8 cellular contexts compared by ENCODE assay signal in the genomic region with DNA sequence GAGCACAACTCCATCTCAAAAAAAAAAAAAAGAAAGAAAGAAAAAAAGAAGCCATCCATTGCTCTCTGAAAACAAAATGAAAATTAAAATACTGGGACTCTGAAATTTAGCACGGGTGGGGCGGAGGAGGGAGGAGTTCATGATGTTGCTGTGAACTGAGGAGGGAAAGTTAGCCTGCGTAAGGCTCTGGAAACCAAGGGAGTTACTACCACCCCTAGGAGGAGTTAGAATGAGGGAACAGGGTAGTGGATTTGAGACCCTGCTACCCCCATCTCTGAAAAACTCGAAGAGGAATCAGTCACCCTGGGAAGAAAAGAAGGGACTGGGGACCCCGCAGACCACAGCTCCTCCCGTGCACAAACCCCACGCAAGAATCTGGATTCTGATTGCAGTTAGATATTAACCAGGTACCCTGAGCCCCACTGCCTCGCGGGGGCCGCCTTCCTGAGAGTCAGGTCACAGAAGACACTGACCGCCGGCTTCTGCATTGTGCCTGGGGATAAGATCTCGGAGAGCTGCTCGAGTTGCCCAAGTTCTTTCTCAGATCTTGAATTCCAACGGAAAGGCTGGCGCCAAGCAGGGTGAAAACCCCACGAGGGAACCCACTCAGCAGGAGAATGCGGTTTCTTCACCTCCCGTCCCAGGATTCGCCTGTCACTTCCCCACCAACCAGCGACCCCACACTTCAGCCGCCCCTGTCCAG. TPM values are rescaled to one million over a fixed set of nuclear protein-coding genes. Genes with fewer than 3 reads are reported as not detected.
A peak's percentile ranks its signal among the peaks of the same experiment; 100 is the strongest.
DNase-seq lines count a peak whose midpoint lies in the region; ATAC-seq and TF ChIP-seq lines count a peak whose summit lies in the region.

No MANE protein-coding gene starts in this region.

- H3K9me3 ChIP-seq in AG04450 (ENCODE audit: control insufficient read depth, insufficient read depth, low read length) (peaks cover 20% of the 10 kb centered on the region), neural cell (ENCODE audit: low read length) (no peaks in the 10 kb centered on the region)

- peak overlapping the region; percentile 86 for H3K9ac ChIP-seq in neural cell (ENCODE audit: low read length)

- H3K4me3 Mint-ChIP-seq in activated B cell treated with CpG ODN at 0.5 μM for 24 hours = peak overlapping the region; percentile 96

- no peak overlapping the region for H3K27ac ChIP-seq in AG04450 (ENCODE audit: low read depth, low read length)
- peak overlapping the region; percentile 87 for H3K27ac ChIP-seq in neural cell (ENCODE audit: low read length)

- H3K27me3 ChIP-seq in AG04450 (ENCODE audit: control insufficient read depth, insufficient read depth, low read length) (no peaks in the 10 kb centered on the region), H7 (ENCODE audit: control insufficient read depth, insufficient read depth, low read length) (no peaks in the 10 kb centered on the region; the same call in 1 of the 2 replicates), neural cell (ENCODE audit: insufficient read depth, low read depth, low read length) (no peaks in the 10 kb centered on the region)

- H3K36me3 Mint-ChIP-seq in activated B cell treated with CpG ODN at 0.5 μM for 24 hours (ENCODE audit: low read depth) = peaks cover 6% of the 10 kb centered on the region

- TF ChIP-seq RAD21 in neural cell (conservative IDR thresholded peaks at IDR 0.05) = no peak

- no peaks in the 10 kb centered on the region for H3K9me3 Mint-ChIP-seq in activated B cell treated with CpG ODN at 0.5 μM for 24 hours

- H4K20me1 ChIP-seq in neural cell (ENCODE audit: insufficient read depth) = no peaks in the 10 kb centered on the region

- TF ChIP-seq CTCF in AG04450 (IDR thresholded peaks at IDR 0.05; ENCODE audit: low read depth, low read length) (no peak), activated B cell treated with CpG ODN at 0.5 μM for 24 hours (IDR thresholded peaks at IDR 0.05) (no peak), neural cell (IDR thresholded peaks at IDR 0.05; ENCODE audit: poor library complexity, severe bottlenecking) (no peak)

- H3K4me3 ChIP-seq in AG04450 (ENCODE audit: low read depth, low read length) (peak overlapping the region; percentile 91), H7 (ENCODE audit: insufficient read depth, low read depth, low read length) (peak overlapping the region; percentile 56; the same call in 1 of the 2 replicates), neural cell (ENCODE audit: low read length) (peak overlapping the region; percentile 97)

- TF ChIP-seq EP300 in neural cell (conservative IDR thresholded peaks at IDR 0.05; ENCODE audit: poor library complexity, severe bottlenecking) = no peak

- intact Hi-C loops in activated B cell treated with CpG ODN at 0.5 μM for 24 hours (cut with micrococcal nuclease) = loop anchor here (1.0 to 2.0 kb wide), 4 partner anchors 31 to 76 kb away; partner anchors contain the start of genes ZNF44, ZNF443, ZNF563 and ZNF799

- peak overlapping the region; percentile 60 for H2AFZ ChIP-seq in neural cell (ENCODE audit: low read depth, low read length)

- ATAC-seq in activated B cell treated with CpG ODN at 0.5 μM for 24 hours (ENCODE audit: low read depth) (no peak), HG03135 (IDR thresholded peaks at IDR 0.05; ENCODE audit: unreplicated experiment) (no peak)

- H3F3A ChIP-seq in neural cell (ENCODE audit: insufficient read depth, low read length, poor library complexity, severe bottlenecking) = no peaks in the 10 kb centered on the region

- H3K9me2 ChIP-seq in neural cell (ENCODE audit: insufficient read depth, low read length) = no peaks in the 10 kb centered on the region

- no peaks in the 10 kb centered on the region for H3K27me3 Mint-ChIP-seq in activated B cell treated with CpG ODN at 0.5 μM for 24 hours

- POLR2A ChIA-PET in AG04450 (lab: Yijun Ruan, JAX) (interaction anchor here (1.4 kb wide), 2 partner anchors 31 to 186 kb away, joined by 4 to 11 read pairs; partner anchors contain the start of genes ZNF563 and ZNF564), activated B cell treated with CpG ODN at 0.5 μM for 24 hours (lab: Charles Lee) (interaction anchor here (0.7 to 3.0 kb wide), 12 partner anchors 13 to 224 kb away, joined by 3 to 40 read pairs (median 7); partner anchors contain the start of genes ZNF136, ZNF44, ZNF443 and ZNF563)

- CTCF ChIA-PET in AG04450 (lab: Charles Lee) (interaction anchor here (0.9 to 2.0 kb wide), 2 partner anchors 305 to 567 kb away, joined by 6 to 9 read pairs; no protein-coding TSS in a partner anchor), activated B cell treated with CpG ODN at 0.5 μM for 24 hours (lab: Charles Lee) (interaction anchor here (1.2 kb wide), 1 partner anchor 131 kb away, joined by 3 read pairs; no protein-coding TSS in a partner anchor)

- peaks cover 25% of the 10 kb centered on the region for H3K4me1 Mint-ChIP-seq in activated B cell treated with CpG ODN at 0.5 μM for 24 hours

- DNase-seq in AG04450 (ENCODE audit: low read depth, low spot score) (no peak), H7 (peak; percentile 68), activated B cell treated with CpG ODN at 0.5 μM for 24 hours (peak; percentile 16), fibroblast of peridontal ligament (ENCODE audit: extremely low read depth) (peak; percentile 23), LoVo (ENCODE audit: low spot score) (no peak), SHP77 treated with DMSO at 0.1 percent for 48 hours (lab: John Stamatoyannopoulos, UW) (no peak)

- H3K4me2 ChIP-seq in neural cell (ENCODE audit: low read length) = peak overlapping the region; percentile 68

- peaks cover 3% of the 10 kb centered on the region for H3K79me2 ChIP-seq in neural cell (replicated peaks; ENCODE audit: insufficient read depth, low read length)

- peak overlapping the region; percentile 91 for H3K27ac Mint-ChIP-seq in activated B cell treated with CpG ODN at 0.5 μM for 24 hours

- no peaks in the 10 kb centered on the region for H3K36me3 ChIP-seq in H7 (replicated peaks; ENCODE audit: control insufficient read depth, insufficient read depth, low read length)
- H3K36me3 ChIP-seq in neural cell (ENCODE audit: insufficient read depth, low read length) = no peaks in the 10 kb centered on the region

TF ChIP-seq in neural cell, 6 proteins besides CTCF, POLR2A, EP300 and RAD21:
- TF ChIP-seq REST (IDR thresholded peaks at IDR 0.05; ENCODE audit: borderline replicate concordance) = no peak
- no peak for TF ChIP-seq TAF1 (IDR thresholded peaks at IDR 0.05; ENCODE audit: low read depth)
- TF ChIP-seq EZH2 (IDR thresholded peaks at IDR 0.05; ENCODE audit: borderline replicate concordance, insufficient read depth, low read length, poor library complexity, severe bottlenecking) = no peak
- TF ChIP-seq POLR2AphosphoS5 (IDR thresholded peaks at IDR 0.05) = no peak
- no peak for TF ChIP-seq SMC3 (conservative IDR thresholded peaks at IDR 0.05; ENCODE audit: poor library complexity)
- TF ChIP-seq MXI1 (conservative IDR thresholded peaks at IDR 0.05; ENCODE audit: poor library complexity, severe bottlenecking) = no peak

RNA-seq across cellular contexts. Expression of gene ZNF442, which starts 0.9 kb away (rescaled TPM):
- polyA plus RNA-seq in AG04450 (2011; rRNA removed) (1.2 and 1.4 TPM in 2 replicates), neural cell (8.8 and 12.1 TPM in 2 replicates)
- 1.1 and 4.0 TPM in 2 replicates for polyA minus RNA-seq in AG04450 (2011; rRNA and poly(A)+ RNA removed)
- total RNA-seq in H7 (2014; rRNA removed; shearing (Covaris generic)) = not detected in 2 replicates
- 6.9 and 8.7 TPM in 2 replicates for total RNA-seq in activated B cell treated with CpG ODN at 0.5 μM for 24 hours
- 37.0 and 38.7 TPM in 2 replicates for polyA minus RNA-seq in neural cell

RNA-seq across cellular contexts. Expression of gene ZNF563, which starts 31.1 kb away (rescaled TPM):
- polyA plus RNA-seq in AG04450 (2011; rRNA removed) (1.8 and 2.3 TPM in 2 replicates), neural cell (1.7 and 3.6 TPM in 2 replicates)
- polyA minus RNA-seq in AG04450 (2011; rRNA and poly(A)+ RNA removed) = 1.6 and 2.0 TPM in 2 replicates
- not detected in 2 replicates for total RNA-seq in H7 (2014; rRNA removed; shearing (Covaris generic))
- 3.6 and 3.7 TPM in 2 replicates for total RNA-seq in activated B cell treated with CpG ODN at 0.5 μM for 24 hours
- polyA minus RNA-seq in neural cell = 2.2 TPM in 2 replicates

RNA-seq across cellular contexts. Expression of gene ZNF799, which starts 36.5 kb away (rescaled TPM):
- 0.97 and 1.2 TPM in 2 replicates for polyA plus RNA-seq in AG04450 (2011; rRNA removed)
- 0.92 and 2.0 TPM in 2 replicates for polyA minus RNA-seq in AG04450 (2011; rRNA and poly(A)+ RNA removed)
- total RNA-seq in H7 (2014; rRNA removed; shearing (Covaris generic)) = not detected in 2 replicates
- total RNA-seq in activated B cell treated with CpG ODN at 0.5 μM for 24 hours = 6.8 and 6.9 TPM in 2 replicates
- 6.8 and 6.9 TPM in 2 replicates for polyA plus RNA-seq in neural cell
- 8.8 TPM in 2 replicates for polyA minus RNA-seq in neural cell

Comparison
In these comparisons a context has a peak if more than half of its experiments do, and no peak if none do; other contexts are left out.
1. DNase-seq: peak in H7 (single experiment), activated B cell treated with CpG ODN at 0.5 μM for 24 hours (single experiment) and fibroblast of peridontal ligament (single experiment); none in AG04450 (single experiment), LoVo (single experiment) and SHP77 treated with DMSO at 0.1 percent for 48 hours (single experiment).
2. Peak in every context shown above with its lines, with median percentiles within 50 percentile points of each other: H3K4me3 ChIP-seq.